Comparison of ENCODE assay signal across 2 cellular contexts in the genomic region with DNA sequence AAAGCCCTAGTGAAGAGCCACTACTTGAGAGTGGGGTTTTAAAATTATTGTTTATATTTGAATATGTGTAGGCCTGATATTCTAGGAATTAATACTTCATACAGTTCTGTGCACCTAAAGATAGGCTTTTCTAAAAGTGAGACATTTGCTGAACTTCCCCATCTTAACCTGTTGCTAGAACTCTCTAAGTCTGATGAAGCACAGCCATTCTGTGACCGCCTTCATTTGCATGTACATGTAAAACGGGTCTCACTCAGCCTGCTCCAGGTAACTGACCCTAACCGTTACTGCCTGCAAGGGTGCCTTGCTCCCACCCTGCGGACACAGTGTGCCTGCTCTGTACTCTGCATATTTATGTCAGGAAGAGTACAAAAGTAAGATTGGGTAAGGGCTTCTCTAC.
TF ChIP-seq lines count a peak whose summit lies in the region.

No MANE protein-coding gene starts in this region.

TF ChIP-seq in HEK293, 187 proteins besides CTCF, POLR2A, EP300 and RAD21 (continued from another document):
- TF ChIP-seq, protein P1, sequence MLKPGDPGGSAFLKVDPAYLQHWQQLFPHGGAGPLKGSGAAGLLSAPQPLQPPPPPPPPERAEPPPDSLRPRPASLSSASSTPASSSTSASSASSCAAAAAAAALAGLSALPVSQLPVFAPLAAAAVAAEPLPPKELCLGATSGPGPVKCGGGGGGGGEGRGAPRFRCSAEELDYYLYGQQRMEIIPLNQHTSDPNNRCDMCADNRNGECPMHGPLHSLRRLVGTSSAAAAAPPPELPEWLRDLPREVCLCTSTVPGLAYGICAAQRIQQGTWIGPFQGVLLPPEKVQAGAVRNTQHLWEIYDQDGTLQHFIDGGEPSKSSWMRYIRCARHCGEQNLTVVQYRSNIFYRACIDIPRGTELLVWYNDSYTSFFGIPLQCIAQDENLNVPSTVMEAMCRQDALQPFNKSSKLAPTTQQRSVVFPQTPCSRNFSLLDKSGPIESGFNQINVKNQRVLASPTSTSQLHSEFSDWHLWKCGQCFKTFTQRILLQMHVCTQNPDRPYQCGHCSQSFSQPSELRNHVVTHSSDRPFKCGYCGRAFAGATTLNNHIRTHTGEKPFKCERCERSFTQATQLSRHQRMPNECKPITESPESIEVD (tag by site-specific recombination; IDR thresholded peaks at IDR 0.05), result no peak
- TF ChIP-seq ZNF324 (tag by site-specific recombination; IDR thresholded peaks at IDR 0.05) (no peak), YY2 (tag by site-specific recombination; IDR thresholded peaks at IDR 0.05) (no peak), FEZF1 (tag by site-specific recombination; IDR thresholded peaks at IDR 0.05) (no peak), ZFP41 (tag by site-specific recombination; IDR thresholded peaks at IDR 0.05; ENCODE audit: borderline replicate concordance) (no peak)

TF ChIP-seq in HEK293T, 16 proteins besides CTCF, POLR2A, EP300 and RAD21 (continued from another document):
- TF ChIP-seq FOXM1 (IDR thresholded peaks at IDR 0.05; ENCODE audit: borderline replicate concordance), result no peak
- no peak for TF ChIP-seq ZNF384 (IDR thresholded peaks at IDR 0.05)
- TF ChIP-seq CTBP1 (IDR thresholded peaks at IDR 0.05; ENCODE audit: borderline replicate concordance), result no peak
- no peak for TF ChIP-seq BHLHE40 (IDR thresholded peaks at IDR 0.05; ENCODE audit: borderline replicate concordance)
- TF ChIP-seq ARNT (IDR thresholded peaks at IDR 0.05), result no peak
- TF ChIP-seq FOXA1 (IDR thresholded peaks at IDR 0.05), result no peak
- no peak for TF ChIP-seq TARDBP (IDR thresholded peaks at IDR 0.05)
TF ChIP-seq in HEK293T: peak in this region for 0.
